In the genomic region with DNA sequence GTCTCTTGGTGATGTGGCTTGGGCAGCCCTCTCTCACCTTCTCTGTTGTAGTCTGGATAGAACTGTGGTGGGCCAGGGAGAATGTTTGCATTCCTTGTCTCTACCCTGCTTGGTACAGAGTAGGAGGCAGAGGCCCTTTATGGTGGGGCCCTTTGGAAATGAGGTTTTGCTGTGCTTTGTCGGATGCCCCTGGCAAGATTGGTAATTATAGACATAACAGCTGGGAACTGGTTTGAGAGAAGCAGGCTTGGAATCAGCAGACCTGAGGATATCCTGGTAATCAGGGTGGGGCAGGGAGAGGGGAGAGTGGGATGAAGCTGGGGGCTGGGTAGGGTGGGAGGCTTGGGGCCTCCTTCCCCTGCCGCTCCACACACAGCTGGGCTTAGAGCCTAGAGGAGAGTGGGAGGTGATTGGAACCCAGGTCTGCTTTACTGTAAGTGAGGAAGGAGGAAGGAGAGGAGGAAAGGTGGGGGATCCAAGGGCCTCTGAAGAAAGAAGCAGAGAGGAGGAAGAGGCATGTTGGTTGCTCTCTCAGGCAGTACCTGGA, we compare ENCODE assay signal across 17 cellular contexts. TPM values are rescaled to one million over a fixed set of nuclear protein-coding genes. Genes with fewer than 3 reads are reported as not detected.
"Had no signal": no experiment of that assay in that cellular context is flagged by ENCODE, and none has a peak within 500 bp of the region (broad histone marks: within the 10 kb centered on the region; RNA-seq: fewer than 3 reads in every experiment).

No MANE protein-coding gene starts in this region.

- H3K36me3 ChIP-seq: upper lobe of right lung had no signal

- H3K36me3 Mint-ChIP-seq: activated naive CD4-positive, alpha-beta T cell treated with anti-CD3 and anti-CD28 coated beads, Interleukin-2, amount 50 U/mL, for 24 hours; T-cell had no signal

- ATAC-seq: foreskin keratinocyte, T-cell, upper lobe of right lung had no signal

- H3K27ac Mint-ChIP-seq: activated naive CD4-positive, alpha-beta T cell treated with anti-CD3 and anti-CD28 coated beads, Interleukin-2, amount 50 U/mL, for 24 hours; activated T-cell treated with anti-CD3 and anti-CD28 coated beads, Interleukin-2, amount 50 U/mL, for 24 hours; stimulated activated naive CD8-positive, alpha-beta T cell treated with anti-CD3 and anti-CD28 coated beads, Interleukin-15, Interleukin-2, amounts not matched to agents 100 ng/mL and 50 ng/mL, for 24 hours; T-cell had no signal

- H3K9me3 ChIP-seq: upper lobe of right lung had no signal

- H3K4me3 ChIP-seq: coronary artery, upper lobe of right lung had no signal

- H3K4me1 ChIP-seq: upper lobe of right lung had no signal

- H3K27me3 ChIP-seq: foreskin keratinocyte had no signal

- H3K9me3 Mint-ChIP-seq: activated naive CD4-positive, alpha-beta T cell treated with anti-CD3 and anti-CD28 coated beads, Interleukin-2, amount 50 U/mL, for 24 hours; activated T-cell treated with anti-CD3 and anti-CD28 coated beads, Interleukin-2, amount 50 U/mL, for 24 hours; stimulated activated naive CD8-positive, alpha-beta T cell treated with anti-CD3 and anti-CD28 coated beads, Interleukin-15, Interleukin-2, amounts not matched to agents 100 ng/mL and 50 ng/mL, for 24 hours; T-cell had no signal

- H3K4me3 Mint-ChIP-seq: activated naive CD4-positive, alpha-beta T cell treated with anti-CD3 and anti-CD28 coated beads, Interleukin-2, amount 50 U/mL, for 24 hours; activated T-cell treated with anti-CD3 and anti-CD28 coated beads, Interleukin-2, amount 50 U/mL, for 24 hours; stimulated activated naive CD8-positive, alpha-beta T cell treated with anti-CD3 and anti-CD28 coated beads, Interleukin-15, Interleukin-2, amounts not matched to agents 100 ng/mL and 50 ng/mL, for 24 hours; T-cell had no signal

- H3K27ac ChIP-seq: coronary artery, foreskin keratinocyte, upper lobe of right lung had no signal

- DNase-seq: activated CD4-positive, alpha-beta T cell treated with anti-CD3 and anti-CD28 coated beads, Interleukin-2, amount 50 U/mL, for 4 hours; activated CD4-positive, CD25-positive, alpha-beta regulatory T cell treated with anti-CD3 and anti-CD28 coated beads, Interleukin-2, amount 50 U/mL, for 72 hours; activated effector memory CD4-positive, alpha-beta T cell treated with Interleukin-2 at 50 U/mL for 16 hours; activated T-cell treated with anti-CD3 and anti-CD28 coated beads, Interleukin-2, amount 50 U/mL, for 24 hours; amniotic stem cell; caudate nucleus; foreskin keratinocyte; glutamatergic neuron; mesenchymal stem cell; T-cell; T1000; upper lobe of right lung had no signal

RNA-seq across cellular contexts. Expression of a gene that starts 5.0 kb away (rescaled TPM):
- total RNA-seq: endothelial cell of umbilical vein had no signal

RNA-seq across cellular contexts. Expression of a gene that starts 38.5 kb away (rescaled TPM):
- total RNA-seq: upper lobe of right lung had no signal
- polyA plus RNA-seq: liver had no signal
